Comparison of ENCODE assay signal across 23 cellular contexts in genomic region chr6:69097948-69098347, GRCh38.
"Had no signal": no experiment of that assay in that cellular context is flagged by ENCODE, and none has a peak within 500 bp of the region (broad histone marks: within the 10 kb centered on the region; RNA-seq: fewer than 3 reads in every experiment).

No MANE protein-coding gene starts in this region.

- ATAC-seq: activated CD8-positive, alpha-beta memory T cell treated with anti-CD3 and anti-CD28 coated beads, Interleukin-2, amount 10 ng/mL, durations not matched to agents 7 days and 5 days; activated naive CD4-positive, alpha-beta T cell treated with anti-CD3 and anti-CD28 coated beads, Interleukin-2, amount 50 U/mL, for 72 hours; activated naive CD8-positive, alpha-beta T cell treated with anti-CD3 and anti-CD28 coated beads, Interleukin-2, amount 50 U/mL, for 24 hours; activated T-cell treated with anti-CD3 and anti-CD28 coated beads, Interleukin-2, amount 50 U/mL, for 4 hours; Panc1; Right ventricle myocardium inferior; T-cell had no signal

- DNase-seq: activated B cell treated with CpG ODN at 0.5 μM for 24 hours; activated CD4-positive, alpha-beta T cell treated with anti-CD3 and anti-CD28 coated beads for 1 hour; activated CD4-positive, alpha-beta T cell treated with anti-CD3 and anti-CD28 coated beads, Interleukin-2, amount 10 ng/mL, durations not matched to agents 24 days and 14 days; activated CD4-positive, alpha-beta T cell treated with anti-CD3 and anti-CD28 coated beads, Interleukin-2, amount 50 U/mL, for 48 hours; activated CD8-positive, alpha-beta memory T cell treated with anti-CD3 and anti-CD28 coated beads, Interleukin-2, amount 10 ng/mL, durations not matched to agents 7 days and 5 days; activated effector memory CD4-positive, alpha-beta T cell treated with anti-CD3 and anti-CD28 coated beads, Interleukin-2, amount 50 U/mL, for 16 hours; activated naive CD4-positive, alpha-beta T cell treated with Interleukin-2 at 50 U/mL for 16 hours; activated naive CD8-positive, alpha-beta T cell treated with anti-CD3 and anti-CD28 coated beads, Interleukin-2, amount 50 U/mL, for 24 hours; activated T-cell treated with anti-CD3 and anti-CD28 coated beads, Interleukin-2, amount 50 U/mL, for 4 hours; amniotic stem cell; MG63; MV-4-11; NCI-H1092 treated with DMSO at 0.1 percent for 48 hours; NCI-H1436 treated with DMSO at 0.1 percent for 48 hours; NCI-H187; NCI-H524 treated with DMSO at 0.1 percent for 48 hours; RPMI8226; T-cell; T-helper 2 cell; T1000 had no signal
